ENCODE assay signal across 23 cellular contexts in the genomic region with DNA sequence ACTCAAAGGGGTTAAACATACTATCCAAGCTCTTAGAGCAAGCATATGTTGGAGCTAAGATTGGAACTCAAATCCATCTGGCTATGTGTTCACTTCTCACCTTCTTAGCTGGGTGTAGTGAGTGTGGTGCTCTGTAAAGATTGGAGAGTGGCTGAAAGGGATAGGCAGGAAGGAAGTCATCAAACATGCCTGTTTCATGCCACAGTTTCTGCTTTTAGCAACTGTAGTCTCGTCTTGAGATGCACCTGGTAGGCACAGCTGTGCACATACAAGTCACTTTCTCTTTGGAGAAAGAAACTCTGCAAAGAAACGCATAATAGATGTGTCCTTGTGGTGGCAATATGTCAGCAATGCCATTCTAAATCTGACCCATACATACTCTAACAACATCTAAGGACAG.
"Had no signal": no experiment of that assay in that cellular context is flagged by ENCODE, and none has a peak within 500 bp of the region (broad histone marks: within the 10 kb centered on the region; RNA-seq: fewer than 3 reads in every experiment).

No MANE protein-coding gene starts in this region.

- H3K36me3 Mint-ChIP-seq: activated naive CD8-positive, alpha-beta T cell; mesothelial cell of epicardium; natural killer cell; WTC11 had no signal

- H3K4me1 ChIP-seq: colonic mucosa, esophagus squamous epithelium, gastrocnemius medialis, tibial artery had no signal

- H3K36me3 ChIP-seq: colonic mucosa, esophagus squamous epithelium, gastrocnemius medialis, tibial artery had no signal

- H3K27me3 Mint-ChIP-seq: central memory CD8-positive, alpha-beta T cell had no signal

- H3K27ac Mint-ChIP-seq: activated CD4-positive, alpha-beta T cell treated with anti-CD3 and anti-CD28 coated beads for 36 hours; activated naive CD8-positive, alpha-beta T cell; activated T-cell treated with anti-CD3 and anti-CD28 coated beads, Interleukin-2, amount 50 U/mL, for 24 hours; activated T-helper 17 cell treated with anti-CD3 and anti-CD28 coated beads, Interleukin-2, amount 50 U/mL, for 72 hours; endodermal cell; mesothelial cell of epicardium; natural killer cell; WTC11 had no signal

- ATAC-seq: activated CD4-positive, alpha-beta T cell treated with anti-CD3 and anti-CD28 coated beads for 36 hours; activated T-helper 17 cell treated with anti-CD3 and anti-CD28 coated beads, Interleukin-2, amount 50 U/mL, for 72 hours; gastrocnemius medialis; left ventricle myocardium superior; natural killer cell; stimulated activated naive CD8-positive, alpha-beta T cell treated with anti-CD3 and anti-CD28 coated beads, Interleukin-15, Interleukin-2, amounts not matched to agents 100 U/mL and 50 U/mL, for 24 hours; WTC11 had no signal

- H3K4me3 ChIP-seq: colonic mucosa, dorsolateral prefrontal cortex, esophagus squamous epithelium, gastrocnemius medialis, tibial artery had no signal

- H3K9me3 Mint-ChIP-seq: activated T-cell treated with anti-CD3 and anti-CD28 coated beads, Interleukin-2, amount 50 U/mL, for 24 hours; activated T-helper 17 cell treated with anti-CD3 and anti-CD28 coated beads, Interleukin-2, amount 50 U/mL, for 72 hours; central memory CD8-positive, alpha-beta T cell; endodermal cell had no signal

- H3K27ac ChIP-seq: colonic mucosa, dorsolateral prefrontal cortex, esophagus squamous epithelium, gastrocnemius medialis, tibial artery had no signal

- H3K9me3 ChIP-seq: colonic mucosa, esophagus squamous epithelium, gastrocnemius medialis, tibial artery had no signal

- H3K4me3 Mint-ChIP-seq: activated CD4-positive, alpha-beta T cell treated with anti-CD3 and anti-CD28 coated beads for 36 hours; activated naive CD8-positive, alpha-beta T cell; activated T-cell treated with anti-CD3 and anti-CD28 coated beads, Interleukin-2, amount 50 U/mL, for 24 hours; activated T-helper 17 cell treated with anti-CD3 and anti-CD28 coated beads, Interleukin-2, amount 50 U/mL, for 72 hours; central memory CD8-positive, alpha-beta T cell; endodermal cell; mesothelial cell of epicardium; natural killer cell; WTC11 had no signal

- H3K4me1 Mint-ChIP-seq: activated CD4-positive, alpha-beta T cell treated with anti-CD3 and anti-CD28 coated beads for 36 hours; activated T-helper 17 cell treated with anti-CD3 and anti-CD28 coated beads, Interleukin-2, amount 50 U/mL, for 72 hours; central memory CD8-positive, alpha-beta T cell; endodermal cell; natural killer cell had no signal

- DNase-seq: activated CD4-positive, alpha-beta T cell treated with anti-CD3 and anti-CD28 coated beads for 36 hours; activated CD4-positive, alpha-beta T cell treated with anti-CD3 and anti-CD28 coated beads, Interleukin-2, amount 50 U/mL, for 4 hours; activated CD8-positive, alpha-beta memory T cell treated with anti-CD3 and anti-CD28 coated beads for 24 hours; activated CD8-positive, alpha-beta memory T cell treated with anti-CD3 and anti-CD28 coated beads, Interleukin-2, amount 50 U/mL, for 4 hours; activated T-cell treated with anti-CD3 and anti-CD28 coated beads, Interleukin-2, amount 50 U/mL, for 24 hours; colonic mucosa; dorsolateral prefrontal cortex; endodermal cell; esophagus squamous epithelium; gastrocnemius medialis; left ventricle myocardium superior; mammary epithelial cell; natural killer cell; stimulated activated CD4-positive, alpha-beta T cell treated with anti-CD3 and anti-CD28 coated beads, Interleukin-4, amount 100 ng/mL, for 1 hour; stimulated activated naive CD8-positive, alpha-beta T cell treated with anti-CD3 and anti-CD28 coated beads, Interleukin-15, Interleukin-2, amounts not matched to agents 100 U/mL and 50 U/mL, for 24 hours; substantia nigra; T1000; tibial artery had no signal

- H3K27me3 ChIP-seq: colonic mucosa, dorsolateral prefrontal cortex, esophagus squamous epithelium, gastrocnemius medialis, tibial artery had no signal
